In the genomic region with DNA sequence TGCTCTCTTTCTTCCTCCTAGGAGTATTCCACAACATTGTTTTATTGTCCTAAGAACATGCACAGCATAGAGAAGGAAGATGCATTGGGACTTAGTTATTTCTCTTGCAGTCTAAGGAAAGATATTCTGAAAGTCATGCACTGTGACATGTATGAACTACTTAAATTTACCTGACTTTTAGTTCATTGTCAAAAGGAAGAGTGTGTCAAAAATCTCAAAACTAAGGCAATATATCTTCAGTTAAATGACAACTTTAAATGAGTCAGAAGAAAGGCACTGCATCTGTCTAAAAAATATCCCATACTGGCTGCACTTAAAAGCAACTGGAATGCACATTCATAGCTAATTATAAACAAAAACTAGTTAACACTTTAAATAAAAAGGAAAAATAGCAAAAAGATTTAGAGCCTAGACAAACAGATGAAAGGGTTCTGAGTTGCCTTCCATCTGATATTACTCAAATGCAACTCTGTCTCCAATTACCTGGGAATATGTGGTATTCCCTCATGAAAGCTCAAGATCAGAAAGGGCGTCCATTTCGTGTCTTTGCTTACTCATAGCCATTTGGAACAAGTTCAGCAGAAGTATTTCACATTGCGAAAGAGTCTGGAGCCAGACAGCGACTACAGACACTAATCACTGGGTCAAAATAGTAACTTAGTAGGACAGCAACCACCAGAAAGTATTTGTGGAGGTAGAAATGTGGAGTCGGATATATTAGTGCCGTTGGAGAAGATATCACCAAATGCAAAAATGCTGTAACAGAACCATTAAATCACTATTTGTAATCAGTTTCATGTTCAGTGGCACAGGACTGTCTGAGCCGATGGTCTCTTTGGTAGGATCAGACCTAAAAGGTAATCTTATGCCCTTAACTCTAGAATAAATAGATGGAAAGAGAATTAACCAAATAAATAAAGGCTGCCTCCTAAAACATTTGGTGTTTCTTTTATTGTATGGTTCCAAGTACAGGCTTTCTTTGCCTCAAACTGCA, we compare ENCODE assay signal across 18 cellular contexts.
DNase-seq lines count a peak whose midpoint lies in the region; ATAC-seq and TF ChIP-seq lines count a peak whose summit lies in the region.
"Had no signal": no experiment of that assay in that cellular context is flagged by ENCODE, and none has a peak within 500 bp of the region (broad histone marks: within the 10 kb centered on the region; RNA-seq: fewer than 3 reads in every experiment).

No MANE protein-coding gene starts in this region.

- H3K4me1 Mint-ChIP-seq in Calu3 (ENCODE audit: low read depth, unreplicated experiment), result no peaks in the 10 kb centered on the region

- CTCF ChIA-PET in Calu3 (lab: Charles Lee), result interaction anchor here (0.7 kb wide), 1 partner anchor 149 kb away, joined by 3 read pairs; no protein-coding TSS in a partner anchor

- H3K27me3 Mint-ChIP-seq in Calu3 (ENCODE audit: unreplicated experiment), result no peaks in the 10 kb centered on the region
- H3K27me3 Mint-ChIP-seq: dendritic cell treated with granulocyte-macrophage colony-stimulating factor and Interleukin-4, amounts not matched to agents 40 ng/mL and 50 ng/mL, for 4 days had no signal

- no peak for TF ChIP-seq CTCF in Calu3 (IDR thresholded peaks at IDR 0.05; ENCODE audit: unreplicated experiment)
- TF ChIP-seq CTCF in epithelial cell of esophagus (IDR thresholded peaks at IDR 0.05; ENCODE audit: insufficient read depth, low read depth, low read length, missing control alignments), result no peak
- no peak for TF ChIP-seq CTCF in GM13976 (IDR thresholded peaks at IDR 0.05; ENCODE audit: borderline replicate concordance, control extremely low read depth, extremely low read depth, insufficient read depth, missing control alignments)

- ATAC-seq in GM18870 (IDR thresholded peaks at IDR 0.05; ENCODE audit: unreplicated experiment), result no peak

- BruUV-seq in Calu3 (replicated peaks; lab: Mats Ljungman, UMichigan), result no TSS peak

- H3K27ac Mint-ChIP-seq in Calu3 (ENCODE audit: unreplicated experiment), result no peak overlapping the region
- H3K27ac Mint-ChIP-seq: activated naive CD4-positive, alpha-beta T cell treated with anti-CD3 and anti-CD28 coated beads for 36 hours; dendritic cell treated with granulocyte-macrophage colony-stimulating factor and Interleukin-4, amounts not matched to agents 40 ng/mL and 50 ng/mL, for 4 days had no signal

- H3K4me3 Mint-ChIP-seq in Calu3 (ENCODE audit: low read depth, unreplicated experiment), result no peak overlapping the region
- H3K4me3 Mint-ChIP-seq: activated naive CD4-positive, alpha-beta T cell treated with anti-CD3 and anti-CD28 coated beads for 36 hours; dendritic cell treated with granulocyte-macrophage colony-stimulating factor and Interleukin-4, amounts not matched to agents 40 ng/mL and 50 ng/mL, for 4 days had no signal

- peaks cover 8% of the 10 kb centered on the region for H3K9me3 Mint-ChIP-seq in Calu3 (ENCODE audit: low read depth, unreplicated experiment)

- intact Hi-C loops in Calu3 (cut with micrococcal nuclease; ENCODE audit: unreplicated experiment), result no loop called here

- peak; percentile 8 for DNase-seq in Calu3
- peak; percentile 28 for DNase-seq in MV-4-11 (lab: John Stamatoyannopoulos, UW)
- DNase-seq in epithelial cell of esophagus (ENCODE audit: low read depth), result peak; percentile 82
- peak; percentile 41 for DNase-seq in renal cortical epithelial cell (ENCODE audit: low read depth)
- DNase-seq in UCSD-AML1 (lab: John Stamatoyannopoulos, UW; ENCODE audit: unreplicated experiment), result no peak
- DNase-seq in stimulated activated CD4-positive, alpha-beta T cell treated with anti-CD3 and anti-CD28 coated beads, Interleukin-4, amount 100 ng/mL, for 1 hour, result no peak
- no peak for DNase-seq in GM13976 (ENCODE audit: low spot score)
- DNase-seq: activated CD4-positive, alpha-beta T cell treated with anti-CD3 and anti-CD28 coated beads, Interleukin-2, amount 50 U/mL, for 4 hours; activated naive CD4-positive, alpha-beta T cell treated with anti-CD3 and anti-CD28 coated beads for 36 hours; COR-L47; heart right ventricle; mesendoderm; NCI-H1105; NCI-H774; tibial artery had no signal

- H3K4me3 ChIP-seq in epithelial cell of esophagus (ENCODE audit: low read length), result no peak overlapping the region
- H3K4me3 ChIP-seq: heart right ventricle, SK-N-MC, tibial artery had no signal

- no peaks in the 10 kb centered on the region for H3K36me3 Mint-ChIP-seq in Calu3 (ENCODE audit: insufficient read depth, unreplicated experiment)

- in situ Hi-C loops in GM13976 (cut with MboI; ENCODE audit: low sequenced_read_pairs, unreplicated experiment), result no loop called here

Comparison
In these comparisons a context has a peak if more than half of its experiments do, and no peak if none do; other contexts are left out.
1. DNase-seq: peak in Calu3 (single experiment), MV-4-11 (single experiment), epithelial cell of esophagus (single experiment) and renal cortical epithelial cell (single experiment); none in UCSD-AML1 (single experiment), stimulated activated CD4-positive, alpha-beta T cell treated with anti-CD3 and anti-CD28 coated beads, Interleukin-4, amount 100 ng/mL, for 1 hour (single experiment) and GM13976 (single experiment).